ENCODE assay signal across 17 cellular contexts in genomic region chr9:97668485-97668884, GRCh38.
"Had no signal": no experiment of that assay in that cellular context is flagged by ENCODE, and none has a peak within 500 bp of the region (broad histone marks: within the 10 kb centered on the region; RNA-seq: fewer than 3 reads in every experiment).

No MANE protein-coding gene starts in this region.

- H3K4me1 Mint-ChIP-seq: nephron progenitor cell had no signal

- H3K27me3 ChIP-seq: esophagus squamous epithelium, heart right ventricle, left lung had no signal

- DNase-seq: activated naive CD4-positive, alpha-beta T cell treated with anti-CD3 and anti-CD28 coated beads, Interleukin-2, amount 10 ng/mL, durations not matched to agents 7 days and 5 days; amygdala; dermis blood vessel endothelial cell; effector memory CD4-positive, alpha-beta T cell; esophagus squamous epithelium; heart right ventricle; left lung; midbrain; nephron progenitor cell; nucleus accumbens; SHP77 had no signal

- H3K9me3 ChIP-seq: esophagus squamous epithelium, heart right ventricle, left lung had no signal

- H3K4me3 Mint-ChIP-seq: activated naive CD4-positive, alpha-beta T cell treated with anti-CD3 and anti-CD28 coated beads, Interleukin-2, amount 10 ng/mL, durations not matched to agents 7 days and 5 days; activated T-helper 17 cell treated with anti-CD3 and anti-CD28 coated beads, Interleukin-2, amount 50 U/mL, for 72 hours; nephron progenitor cell; stimulated activated memory B cell treated with anti-CD40 and anti-IgM and Interleukin-4, amounts not matched to agents 10 μg/mL and 1 μg/mL and 100 μg/mL, for 72 hours; type B pancreatic cell had no signal

- H3K4me1 ChIP-seq: esophagus squamous epithelium, left lung had no signal

- ATAC-seq: activated T-helper 17 cell treated with anti-CD3 and anti-CD28 coated beads, Interleukin-2, amount 50 U/mL, for 72 hours; heart right ventricle; left lung; sciatic nerve; stimulated activated memory B cell treated with anti-CD40 and anti-IgM and Interleukin-4, amounts not matched to agents 10 μg/mL and 1 μg/mL and 100 μg/mL, for 72 hours had no signal

- H3K4me3 ChIP-seq: esophagus squamous epithelium, heart right ventricle, left lung, SK-N-MC, smooth muscle cell had no signal

- H3K27ac ChIP-seq: esophagus squamous epithelium, heart right ventricle, left lung, SK-N-MC had no signal

- H3K9me3 Mint-ChIP-seq: activated naive CD4-positive, alpha-beta T cell treated with anti-CD3 and anti-CD28 coated beads, Interleukin-2, amount 10 ng/mL, durations not matched to agents 7 days and 5 days; activated T-helper 17 cell treated with anti-CD3 and anti-CD28 coated beads, Interleukin-2, amount 50 U/mL, for 72 hours; nephron progenitor cell; stimulated activated memory B cell treated with anti-CD40 and anti-IgM and Interleukin-4, amounts not matched to agents 10 μg/mL and 1 μg/mL and 100 μg/mL, for 72 hours; type B pancreatic cell had no signal

- H3K27me3 Mint-ChIP-seq: activated naive CD4-positive, alpha-beta T cell treated with anti-CD3 and anti-CD28 coated beads, Interleukin-2, amount 10 ng/mL, durations not matched to agents 7 days and 5 days; activated T-helper 17 cell treated with anti-CD3 and anti-CD28 coated beads, Interleukin-2, amount 50 U/mL, for 72 hours; stimulated activated memory B cell treated with anti-CD40 and anti-IgM and Interleukin-4, amounts not matched to agents 10 μg/mL and 1 μg/mL and 100 μg/mL, for 72 hours; type B pancreatic cell had no signal

- H3K27ac Mint-ChIP-seq: activated naive CD4-positive, alpha-beta T cell treated with anti-CD3 and anti-CD28 coated beads, Interleukin-2, amount 10 ng/mL, durations not matched to agents 7 days and 5 days; activated T-helper 17 cell treated with anti-CD3 and anti-CD28 coated beads, Interleukin-2, amount 50 U/mL, for 72 hours; nephron progenitor cell; type B pancreatic cell had no signal
